ENCODE assay signal across 30 cellular contexts in the genomic region with DNA sequence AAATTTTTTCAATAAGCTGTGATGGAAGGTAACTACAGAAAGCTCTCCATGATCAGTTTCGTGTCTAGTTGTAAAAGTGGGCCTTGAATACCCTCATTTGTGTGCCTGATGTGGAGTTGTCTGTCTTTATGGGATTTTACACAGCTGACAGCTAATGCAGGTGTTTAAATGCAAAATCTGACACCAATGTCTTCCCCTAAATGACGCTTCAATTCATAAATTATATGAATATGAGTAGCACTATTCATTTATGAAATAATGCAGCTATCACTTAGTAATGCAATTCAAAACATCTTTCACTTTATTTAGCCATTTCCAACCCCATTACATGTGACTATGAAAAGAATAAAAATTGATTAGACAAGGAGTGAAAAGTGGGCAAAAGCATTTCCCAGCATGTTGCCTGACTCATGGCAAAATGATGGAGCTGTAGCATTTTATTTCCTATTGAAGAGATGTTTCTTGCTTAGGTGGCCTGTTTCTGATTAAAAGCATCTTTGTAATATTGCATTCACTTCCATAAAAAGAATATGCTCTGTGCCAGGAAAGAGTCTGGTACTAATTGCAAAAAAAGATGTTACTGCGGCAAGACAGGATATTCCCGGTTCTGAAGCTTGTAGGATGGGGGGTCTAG.
"Had no signal": no experiment of that assay in that cellular context is flagged by ENCODE, and none has a peak within 500 bp of the region (broad histone marks: within the 10 kb centered on the region; RNA-seq: fewer than 3 reads in every experiment).

No MANE protein-coding gene starts in this region.

- H3K9me3 ChIP-seq: esophagus muscularis mucosa, heart left ventricle, lower lobe of right lung, right atrium auricular region, upper lobe of left lung had no signal

- FAIRE-seq: bronchial epithelial cell had no signal

- H3K27me3 Mint-ChIP-seq: activated CD4-positive, alpha-beta memory T cell treated with anti-CD3 and anti-CD28 coated beads for 36 hours; central memory CD8-positive, alpha-beta T cell; dendritic cell treated with granulocyte-macrophage colony-stimulating factor and Interleukin-4, amounts not matched to agents 40 ng/mL and 50 ng/mL, for 4 days; naive thymus-derived CD8-positive, alpha-beta T cell; stimulated activated memory B cell treated with anti-CD40 and anti-IgM and Interleukin-4, amounts not matched to agents 10 μg/mL and 1 μg/mL and 100 μg/mL, for 72 hours; stimulated activated naive CD8-positive, alpha-beta T cell treated with anti-CD3 and anti-CD28 coated beads, Interleukin-15, amount 100 ng/mL, for 72 hours had no signal

- H3K27ac ChIP-seq: esophagus muscularis mucosa, heart left ventricle, lower lobe of right lung, right atrium auricular region, upper lobe of left lung had no signal

- H3K27me3 ChIP-seq: esophagus muscularis mucosa, heart left ventricle, right atrium auricular region, upper lobe of left lung had no signal

- H3K4me3 Mint-ChIP-seq: activated CD4-positive, alpha-beta memory T cell treated with anti-CD3 and anti-CD28 coated beads for 36 hours; activated CD4-positive, alpha-beta T cell treated with anti-CD3 and anti-CD28 coated beads, Interleukin-2, amount 10 ng/mL, durations not matched to agents 24 days and 14 days; activated naive CD4-positive, alpha-beta T cell treated with anti-CD3 and anti-CD28 coated beads, Interleukin-2, amount 10 ng/mL, durations not matched to agents 7 days and 5 days; activated naive CD8-positive, alpha-beta T cell treated with anti-CD3 and anti-CD28 coated beads, Interleukin-2, amount 10 ng/mL, durations not matched to agents 7 days and 5 days; activated T-cell treated with anti-CD3 and anti-CD28 coated beads, Interleukin-2, amount 50 U/mL, for 24 hours; central memory CD8-positive, alpha-beta T cell; dendritic cell treated with granulocyte-macrophage colony-stimulating factor and Interleukin-4, amounts not matched to agents 40 ng/mL and 50 ng/mL, for 4 days; immature natural killer cell; naive thymus-derived CD8-positive, alpha-beta T cell; stimulated activated memory B cell treated with anti-CD40 and anti-IgM and Interleukin-4, amounts not matched to agents 10 μg/mL and 1 μg/mL and 100 μg/mL, for 72 hours; stimulated activated naive CD8-positive, alpha-beta T cell treated with anti-CD3 and anti-CD28 coated beads, Interleukin-15, amount 100 ng/mL, for 72 hours had no signal

- H3K4me3 ChIP-seq: esophagus muscularis mucosa, heart left ventricle, lower lobe of right lung, right atrium auricular region, smooth muscle cell, upper lobe of left lung had no signal

- H3K4me2 ChIP-seq: smooth muscle cell had no signal

- H3K36me3 Mint-ChIP-seq: activated CD4-positive, alpha-beta memory T cell treated with anti-CD3 and anti-CD28 coated beads for 36 hours; activated naive CD4-positive, alpha-beta T cell treated with anti-CD3 and anti-CD28 coated beads, Interleukin-2, amount 10 ng/mL, durations not matched to agents 7 days and 5 days; activated naive CD8-positive, alpha-beta T cell treated with anti-CD3 and anti-CD28 coated beads, Interleukin-2, amount 10 ng/mL, durations not matched to agents 7 days and 5 days; immature natural killer cell; naive thymus-derived CD8-positive, alpha-beta T cell; stimulated activated memory B cell treated with anti-CD40 and anti-IgM and Interleukin-4, amounts not matched to agents 10 μg/mL and 1 μg/mL and 100 μg/mL, for 72 hours had no signal

- H3K36me3 ChIP-seq: esophagus muscularis mucosa, heart left ventricle, lower lobe of right lung, right atrium auricular region, upper lobe of left lung had no signal

- DNase-seq: activated CD4-positive, alpha-beta memory T cell treated with anti-CD3 and anti-CD28 coated beads for 36 hours; activated CD4-positive, alpha-beta T cell treated with anti-CD3 and anti-CD28 coated beads, Interleukin-2, amount 10 ng/mL, durations not matched to agents 24 days and 14 days; activated CD4-positive, CD25-positive, alpha-beta regulatory T cell treated with anti-CD3 and anti-CD28 coated beads, Interleukin-2, amount 50 U/mL, for 72 hours; activated CD8-positive, alpha-beta memory T cell treated with anti-CD3 and anti-CD28 coated beads, Interleukin-2, amount 50 U/mL, for 48 hours; activated gamma-delta T cell; activated naive CD4-positive, alpha-beta T cell treated with anti-CD3 and anti-CD28 coated beads, Interleukin-2, amount 10 ng/mL, durations not matched to agents 7 days and 5 days; activated naive CD8-positive, alpha-beta T cell treated with anti-CD3 and anti-CD28 coated beads, Interleukin-2, amount 10 ng/mL, durations not matched to agents 7 days and 5 days; activated T-cell treated with anti-CD3 and anti-CD28 coated beads, Interleukin-2, amount 50 U/mL, for 24 hours; amniotic stem cell; foreskin fibroblast; heart left ventricle; hypothalamus; immature natural killer cell; lower lobe of right lung; mesenchymal stem cell; naive thymus-derived CD8-positive, alpha-beta T cell; stimulated activated CD4-positive, alpha-beta T cell treated with anti-CD3 and anti-CD28 coated beads, Interleukin-1b, Interleukin-23, amount 100 ng/mL, for 48 hours; stimulated activated CD4-positive, alpha-beta T cell treated with anti-CD3 and anti-CD28 coated beads, Interleukin-4, amount 100 ng/mL, for 4 hours; stimulated activated CD8-positive, alpha-beta memory T cell treated with anti-CD3 and anti-CD28 coated beads, Interleukin-4, amount 100 ng/mL, for 48 hours; stimulated activated naive CD8-positive, alpha-beta T cell treated with anti-CD3 and anti-CD28 coated beads, Interleukin-15, amount 100 ng/mL, for 72 hours; substantia nigra; T-helper 2 cell; upper lobe of left lung had no signal

- H3K9me3 Mint-ChIP-seq: activated CD4-positive, alpha-beta memory T cell treated with anti-CD3 and anti-CD28 coated beads for 36 hours; dendritic cell treated with granulocyte-macrophage colony-stimulating factor and Interleukin-4, amounts not matched to agents 40 ng/mL and 50 ng/mL, for 4 days had no signal

- H3K4me1 Mint-ChIP-seq: activated CD4-positive, alpha-beta T cell treated with anti-CD3 and anti-CD28 coated beads, Interleukin-2, amount 10 ng/mL, durations not matched to agents 24 days and 14 days; activated naive CD4-positive, alpha-beta T cell treated with anti-CD3 and anti-CD28 coated beads, Interleukin-2, amount 10 ng/mL, durations not matched to agents 7 days and 5 days; activated naive CD8-positive, alpha-beta T cell treated with anti-CD3 and anti-CD28 coated beads, Interleukin-2, amount 10 ng/mL, durations not matched to agents 7 days and 5 days; central memory CD8-positive, alpha-beta T cell; immature natural killer cell; naive thymus-derived CD8-positive, alpha-beta T cell; stimulated activated memory B cell treated with anti-CD40 and anti-IgM and Interleukin-4, amounts not matched to agents 10 μg/mL and 1 μg/mL and 100 μg/mL, for 72 hours; stimulated activated naive CD8-positive, alpha-beta T cell treated with anti-CD3 and anti-CD28 coated beads, Interleukin-15, amount 100 ng/mL, for 72 hours had no signal

- H3K27ac Mint-ChIP-seq: activated CD4-positive, alpha-beta memory T cell treated with anti-CD3 and anti-CD28 coated beads for 36 hours; activated CD4-positive, alpha-beta T cell treated with anti-CD3 and anti-CD28 coated beads, Interleukin-2, amount 10 ng/mL, durations not matched to agents 24 days and 14 days; activated naive CD4-positive, alpha-beta T cell treated with anti-CD3 and anti-CD28 coated beads, Interleukin-2, amount 10 ng/mL, durations not matched to agents 7 days and 5 days; activated naive CD8-positive, alpha-beta T cell treated with anti-CD3 and anti-CD28 coated beads, Interleukin-2, amount 10 ng/mL, durations not matched to agents 7 days and 5 days; activated T-cell treated with anti-CD3 and anti-CD28 coated beads, Interleukin-2, amount 50 U/mL, for 24 hours; dendritic cell treated with granulocyte-macrophage colony-stimulating factor and Interleukin-4, amounts not matched to agents 40 ng/mL and 50 ng/mL, for 4 days; immature natural killer cell; naive thymus-derived CD8-positive, alpha-beta T cell; stimulated activated memory B cell treated with anti-CD40 and anti-IgM and Interleukin-4, amounts not matched to agents 10 μg/mL and 1 μg/mL and 100 μg/mL, for 72 hours; stimulated activated naive CD8-positive, alpha-beta T cell treated with anti-CD3 and anti-CD28 coated beads, Interleukin-15, amount 100 ng/mL, for 72 hours had no signal

- H3K4me1 ChIP-seq: esophagus muscularis mucosa, heart left ventricle, lower lobe of right lung, right atrium auricular region, upper lobe of left lung had no signal
